1 cellular context compared by ENCODE assay signal in genomic region chr1:109282497-109282951, GRCh38.
TF ChIP-seq lines count a peak whose summit lies in the region.

No MANE protein-coding gene starts in this region.

TF ChIP-seq in K562, 482 proteins besides CTCF, POLR2A, EP300 and RAD21 (continued from another document):
- TF ChIP-seq ZNF253 (CRISPR knock-in tag; conservative IDR thresholded peaks at IDR 0.05) (no peak), TRIM24 (IDR thresholded peaks at IDR 0.05) (no peak), THAP12 (CRISPR knock-in tag; IDR thresholded peaks at IDR 0.05) (peak; percentile 18; the same call in 1 of the 2 replicates), ZNF583 (CRISPR knock-in tag; IDR thresholded peaks at IDR 0.05) (no peak), KAT7 (CRISPR knock-in tag; IDR thresholded peaks at IDR 0.05; ENCODE audit: borderline replicate concordance) (no peak), MBD1 (CRISPR knock-in tag; IDR thresholded peaks at IDR 0.05) (no peak), ZC3H11A (IDR thresholded peaks at IDR 0.05; ENCODE audit: low read depth, low read length) (no peak), POLR2AphosphoS5 (IDR thresholded peaks at IDR 0.05; ENCODE audit: control insufficient read depth, insufficient read depth, low read depth, low read length) (no peak), ZNF561 (CRISPR knock-in tag; conservative IDR thresholded peaks at IDR 0.05) (no peak), LARP7 (IDR thresholded peaks at IDR 0.05) (0 out of 2 replicates have a peak, but pooled peaks have one; percentile 57), ZBTB1 (CRISPR knock-in tag; IDR thresholded peaks at IDR 0.05; ENCODE audit: borderline replicate concordance, low read depth) (0 out of 2 replicates have a peak, but pooled peaks have one; percentile 42), U2AF2 (optimal IDR thresholded peaks at IDR 0.05; ENCODE audit: low read depth, low read length) (no peak), ZFP36 (IDR thresholded peaks at IDR 0.05; ENCODE audit: low read depth, low read length, partially characterized antibody) (no peak), TARDBP (IDR thresholded peaks at IDR 0.05) (0 out of 2 replicates have a peak, but pooled peaks have one; percentile 19), ESRRA (IDR thresholded peaks at IDR 0.05; ENCODE audit: borderline replicate concordance, low read depth) (0 out of 2 replicates have a peak, but pooled peaks have one; percentile 7), NR2F6 (CRISPR knock-in tag; IDR thresholded peaks at IDR 0.05) (no peak)
- TF ChIP-seq, protein P1, sequence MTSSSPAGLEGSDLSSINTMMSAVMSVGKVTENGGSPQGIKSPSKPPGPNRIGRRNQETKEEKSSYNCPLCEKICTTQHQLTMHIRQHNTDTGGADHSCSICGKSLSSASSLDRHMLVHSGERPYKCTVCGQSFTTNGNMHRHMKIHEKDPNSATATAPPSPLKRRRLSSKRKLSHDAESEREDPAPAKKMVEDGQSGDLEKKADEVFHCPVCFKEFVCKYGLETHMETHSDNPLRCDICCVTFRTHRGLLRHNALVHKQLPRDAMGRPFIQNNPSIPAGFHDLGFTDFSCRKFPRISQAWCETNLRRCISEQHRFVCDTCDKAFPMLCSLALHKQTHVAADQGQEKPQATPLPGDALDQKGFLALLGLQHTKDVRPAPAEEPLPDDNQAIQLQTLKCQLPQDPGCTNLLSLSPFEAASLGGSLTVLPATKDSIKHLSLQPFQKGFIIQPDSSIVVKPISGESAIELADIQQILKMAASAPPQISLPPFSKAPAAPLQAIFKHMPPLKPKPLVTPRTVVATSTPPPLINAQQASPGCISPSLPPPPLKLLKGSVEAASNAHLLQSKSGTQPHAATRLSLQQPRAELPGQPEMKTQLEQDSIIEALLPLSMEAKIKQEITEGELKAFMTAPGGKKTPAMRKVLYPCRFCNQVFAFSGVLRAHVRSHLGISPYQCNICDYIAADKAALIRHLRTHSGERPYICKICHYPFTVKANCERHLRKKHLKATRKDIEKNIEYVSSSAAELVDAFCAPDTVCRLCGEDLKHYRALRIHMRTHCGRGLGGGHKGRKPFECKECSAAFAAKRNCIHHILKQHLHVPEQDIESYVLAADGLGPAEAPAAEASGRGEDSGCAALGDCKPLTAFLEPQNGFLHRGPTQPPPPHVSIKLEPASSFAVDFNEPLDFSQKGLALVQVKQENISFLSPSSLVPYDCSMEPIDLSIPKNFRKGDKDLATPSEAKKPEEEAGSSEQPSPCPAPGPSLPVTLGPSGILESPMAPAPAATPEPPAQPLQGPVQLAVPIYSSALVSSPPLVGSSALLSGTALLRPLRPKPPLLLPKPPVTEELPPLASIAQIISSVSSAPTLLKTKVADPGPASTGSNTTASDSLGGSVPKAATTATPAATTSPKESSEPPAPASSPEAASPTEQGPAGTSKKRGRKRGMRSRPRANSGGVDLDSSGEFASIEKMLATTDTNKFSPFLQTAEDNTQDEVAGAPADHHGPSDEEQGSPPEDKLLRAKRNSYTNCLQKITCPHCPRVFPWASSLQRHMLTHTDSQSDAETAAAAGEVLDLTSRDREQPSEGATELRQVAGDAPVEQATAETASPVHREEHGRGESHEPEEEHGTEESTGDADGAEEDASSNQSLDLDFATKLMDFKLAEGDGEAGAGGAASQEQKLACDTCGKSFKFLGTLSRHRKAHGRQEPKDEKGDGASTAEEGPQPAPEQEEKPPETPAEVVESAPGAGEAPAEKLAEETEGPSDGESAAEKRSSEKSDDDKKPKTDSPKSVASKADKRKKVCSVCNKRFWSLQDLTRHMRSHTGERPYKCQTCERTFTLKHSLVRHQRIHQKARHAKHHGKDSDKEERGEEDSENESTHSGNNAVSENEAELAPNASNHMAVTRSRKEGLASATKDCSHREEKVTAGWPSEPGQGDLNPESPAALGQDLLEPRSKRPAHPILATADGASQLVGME (CRISPR knock-in tag; IDR thresholded peaks at IDR 0.05) = 0 out of 2 replicates have a peak, but pooled peaks have one; percentile 11
- TF ChIP-seq, protein P2, sequence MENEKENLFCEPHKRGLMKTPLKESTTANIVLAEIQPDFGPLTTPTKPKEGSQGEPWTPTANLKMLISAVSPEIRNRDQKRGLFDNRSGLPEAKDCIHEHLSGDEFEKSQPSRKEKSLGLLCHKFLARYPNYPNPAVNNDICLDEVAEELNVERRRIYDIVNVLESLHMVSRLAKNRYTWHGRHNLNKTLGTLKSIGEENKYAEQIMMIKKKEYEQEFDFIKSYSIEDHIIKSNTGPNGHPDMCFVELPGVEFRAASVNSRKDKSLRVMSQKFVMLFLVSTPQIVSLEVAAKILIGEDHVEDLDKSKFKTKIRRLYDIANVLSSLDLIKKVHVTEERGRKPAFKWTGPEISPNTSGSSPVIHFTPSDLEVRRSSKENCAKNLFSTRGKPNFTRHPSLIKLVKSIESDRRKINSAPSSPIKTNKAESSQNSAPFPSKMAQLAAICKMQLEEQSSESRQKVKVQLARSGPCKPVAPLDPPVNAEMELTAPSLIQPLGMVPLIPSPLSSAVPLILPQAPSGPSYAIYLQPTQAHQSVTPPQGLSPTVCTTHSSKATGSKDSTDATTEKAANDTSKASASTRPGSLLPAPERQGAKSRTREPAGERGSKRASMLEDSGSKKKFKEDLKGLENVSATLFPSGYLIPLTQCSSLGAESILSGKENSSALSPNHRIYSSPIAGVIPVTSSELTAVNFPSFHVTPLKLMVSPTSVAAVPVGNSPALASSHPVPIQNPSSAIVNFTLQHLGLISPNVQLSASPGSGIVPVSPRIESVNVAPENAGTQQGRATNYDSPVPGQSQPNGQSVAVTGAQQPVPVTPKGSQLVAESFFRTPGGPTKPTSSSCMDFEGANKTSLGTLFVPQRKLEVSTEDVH (IDR thresholded peaks at IDR 0.05; ENCODE audit: low read depth, partially characterized antibody) = no peak
